27 cellular contexts compared by ENCODE assay signal in the genomic region with DNA sequence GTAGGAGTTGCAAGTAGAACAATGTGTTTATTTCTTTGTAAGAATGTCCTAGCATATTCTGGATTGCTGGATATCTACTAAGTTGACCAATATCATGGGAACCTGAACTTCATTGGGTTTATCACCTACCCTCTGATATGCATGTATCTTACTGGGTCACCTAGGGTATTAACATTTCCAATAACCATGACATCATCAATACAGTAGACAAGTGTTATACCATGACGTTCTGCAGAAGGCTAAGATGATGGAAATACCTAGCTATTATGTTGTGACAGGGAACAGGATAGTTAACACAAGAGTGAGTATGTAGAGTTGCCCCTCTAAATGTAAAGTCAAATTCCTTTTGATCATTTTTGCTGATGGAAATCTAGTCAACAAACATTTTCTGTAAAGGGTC. TPM values are rescaled to one million over a fixed set of nuclear protein-coding genes. Genes with fewer than 3 reads are reported as not detected.
"Had no signal": no experiment of that assay in that cellular context is flagged by ENCODE, and none has a peak within 500 bp of the region (broad histone marks: within the 10 kb centered on the region; RNA-seq: fewer than 3 reads in every experiment).

No MANE protein-coding gene starts in this region.

- H3K27me3 ChIP-seq: left lung, pancreas, sigmoid colon, spleen, tibial nerve had no signal

- H3K36me3 Mint-ChIP-seq: naive thymus-derived CD8-positive, alpha-beta T cell; stimulated activated memory B cell treated with anti-CD40 and anti-IgM and Interleukin-4, amounts not matched to agents 10 μg/mL and 1 μg/mL and 100 μg/mL, for 72 hours; type B pancreatic cell had no signal

- H3K27me3 Mint-ChIP-seq: naive thymus-derived CD8-positive, alpha-beta T cell; stimulated activated memory B cell treated with anti-CD40 and anti-IgM and Interleukin-4, amounts not matched to agents 10 μg/mL and 1 μg/mL and 100 μg/mL, for 72 hours; stimulated activated naive CD8-positive, alpha-beta T cell treated with anti-CD3 and anti-CD28 coated beads, Interleukin-15, amount 100 ng/mL, for 72 hours had no signal

- H3K27ac Mint-ChIP-seq: stimulated activated memory B cell treated with anti-CD40 and anti-IgM and Interleukin-4, amounts not matched to agents 10 μg/mL and 1 μg/mL and 100 μg/mL, for 72 hours; type B pancreatic cell had no signal

- H3K9me3 Mint-ChIP-seq: immature natural killer cell; stimulated activated memory B cell treated with anti-CD40 and anti-IgM and Interleukin-4, amounts not matched to agents 10 μg/mL and 1 μg/mL and 100 μg/mL, for 72 hours; stimulated activated naive CD8-positive, alpha-beta T cell treated with anti-CD3 and anti-CD28 coated beads, Interleukin-15, amount 100 ng/mL, for 72 hours; type B pancreatic cell had no signal

- ATAC-seq: left colon; lower lobe of right lung; right cardiac atrium; stimulated activated memory B cell treated with anti-CD40 and anti-IgM and Interleukin-4, amounts not matched to agents 10 μg/mL and 1 μg/mL and 100 μg/mL, for 72 hours had no signal

- H3K4me3 ChIP-seq: heart left ventricle, left lung, lower lobe of right lung, pancreas, prostate gland, sigmoid colon, spleen, tibial nerve had no signal

- H3K9me3 ChIP-seq: heart left ventricle, left lung, lower lobe of right lung, pancreas, prostate gland, sigmoid colon, spleen, tibial nerve had no signal

- H3K4me1 ChIP-seq: pancreas, prostate gland, sigmoid colon, tibial nerve had no signal

- H3K27ac ChIP-seq: lower lobe of right lung, pancreas, prostate gland, sigmoid colon, tibial nerve had no signal

- H3K4me3 Mint-ChIP-seq: stimulated activated memory B cell treated with anti-CD40 and anti-IgM and Interleukin-4, amounts not matched to agents 10 μg/mL and 1 μg/mL and 100 μg/mL, for 72 hours; type B pancreatic cell had no signal

- DNase-seq: hypothalamus; immature natural killer cell; kidney; left colon; left lung; lower lobe of right lung; mammary epithelial cell; mesenchymal stem cell; pancreas; posterior cingulate gyrus; retina; right cardiac atrium; sigmoid colon; small intestine; spleen; stimulated activated CD4-positive, alpha-beta T cell treated with anti-CD3 and anti-CD28 coated beads, Interleukin-4, amount 100 ng/mL, for 24 hours; stimulated activated naive CD4-positive, alpha-beta T cell treated with Interleukin-2 at 50 U/mL for 16 hours; stimulated activated naive CD8-positive, alpha-beta T cell treated with anti-CD3 and anti-CD28 coated beads, Interleukin-15, amount 100 ng/mL, for 72 hours; substantia nigra had no signal

- H3K36me3 ChIP-seq: heart left ventricle, left lung, lower lobe of right lung, pancreas, prostate gland, sigmoid colon, spleen, tibial nerve had no signal

- FAIRE-seq: islet of Langerhans, kidney, pancreas, small intestine had no signal

RNA-seq across cellular contexts. Expression of gene GPR65, which starts 26.0 kb away (rescaled TPM):
- total RNA-seq: mammary epithelial cell had no signal
- polyA plus RNA-seq: mammary epithelial cell, neural cell had no signal
